In genomic region chr7:93575555-93576397, GRCh38 we compare ENCODE assay signal across 14 cellular contexts. TPM values are rescaled to one million over a fixed set of nuclear protein-coding genes. Genes with fewer than 3 reads are reported as not detected.
DNase-seq lines count a peak whose midpoint lies in the region; ATAC-seq and TF ChIP-seq lines count a peak whose summit lies in the region.
"Had no signal": no experiment of that assay in that cellular context is flagged by ENCODE, and none has a peak within 500 bp of the region (broad histone marks: within the 10 kb centered on the region; RNA-seq: fewer than 3 reads in every experiment).

No MANE protein-coding gene starts in this region.

- WGBS in endodermal cell (ENCODE audit: insufficient coverage in 1 of 2, insufficient read length in 1 of 2), 2 experiments = 18 to 26% methylated on average over 12 to 21 of the region's 21 CpGs

- DNase-seq in AG08395 (ENCODE audit: low spot score) = peak; percentile 8
- DNase-seq in HT-29 (ENCODE audit: low spot score) = peak; percentile 12
- DNase-seq in endodermal cell = peak; percentile 77
- DNase-seq in nephron progenitor cell = peak; percentile 20
- DNase-seq in germinal center (ENCODE audit: low spot score) = no peak
- DNase-seq in GM10266 (ENCODE audit: extremely low spot score) = no peak
- DNase-seq: Kasumi-1; NCI-H446; stimulated activated CD4-positive, alpha-beta T cell treated with anti-CD3 and anti-CD28 coated beads, Interleukin-4, amount 100 ng/mL, for 4 hours had no signal

- peaks cover 24% of the 10 kb centered on the region for H3K4me1 Mint-ChIP-seq in endodermal cell
- peaks cover 24% of the 10 kb centered on the region for H3K4me1 Mint-ChIP-seq in nephron progenitor cell

- peak overlapping the region; percentile 71 for H3K4me3 Mint-ChIP-seq in endodermal cell
- peak overlapping the region; percentile 93 for H3K4me3 Mint-ChIP-seq in nephron progenitor cell

- H3K9me3 ChIP-seq in endodermal cell (ENCODE audit: control insufficient read depth, low read length) = no peaks in the 10 kb centered on the region
- H3K9me3 ChIP-seq: heart left ventricle, tibial nerve had no signal

- H3K27ac Mint-ChIP-seq in endodermal cell = no peak overlapping the region
- no peak overlapping the region for H3K27ac Mint-ChIP-seq in nephron progenitor cell

- H3K27me3 ChIP-seq in endodermal cell (ENCODE audit: control insufficient read depth, insufficient read depth, low read length, poor library complexity, severe bottlenecking) = peaks cover 50% of the 10 kb centered on the region
- H3K27me3 ChIP-seq: BLaER1 had no signal

- no peaks in the 10 kb centered on the region for H3K4me1 ChIP-seq in endodermal cell (ENCODE audit: control insufficient read depth, insufficient read depth, low read length)
- H3K4me1 ChIP-seq: BLaER1 had no signal

- H3K4me3 ChIP-seq in endodermal cell (ENCODE audit: low read length) = peak overlapping the region; percentile 86
- H3K4me3 ChIP-seq: BLaER1 had no signal

- H3K9ac ChIP-seq in endodermal cell (ENCODE audit: extremely low read depth, low read length, poor library complexity, severe bottlenecking) = no peak overlapping the region
- H3K9ac ChIP-seq: BLaER1 had no signal

- peak; percentile 55 for TF ChIP-seq CTCF in endodermal cell (conservative IDR thresholded peaks at IDR 0.05)
- TF ChIP-seq CTCF in nephron progenitor cell (IDR thresholded peaks at IDR 0.05) = no peak
- no peak for TF ChIP-seq CTCF in GM10266 (IDR thresholded peaks at IDR 0.05; ENCODE audit: control insufficient read depth, insufficient read depth, low read depth, missing control alignments)

- no peaks in the 10 kb centered on the region for H3K9me3 Mint-ChIP-seq in endodermal cell
- no peaks in the 10 kb centered on the region for H3K9me3 Mint-ChIP-seq in nephron progenitor cell

- H3K36me3 Mint-ChIP-seq in endodermal cell (ENCODE audit: low read depth) (no peaks in the 10 kb centered on the region), nephron progenitor cell (ENCODE audit: low read depth) (no peaks in the 10 kb centered on the region)

- H3K27me3 Mint-ChIP-seq in endodermal cell (ENCODE audit: insufficient read depth) = peaks cover 54% of the 10 kb centered on the region
- peaks cover 91% of the 10 kb centered on the region for H3K27me3 Mint-ChIP-seq in nephron progenitor cell (ENCODE audit: low read depth, poor library complexity)

- no peak for ATAC-seq in HG02840 (IDR thresholded peaks at IDR 0.05; ENCODE audit: low FRiP score, unreplicated experiment)
- no peak for ATAC-seq in GM19351 (IDR thresholded peaks at IDR 0.05; ENCODE audit: unreplicated experiment)
- ATAC-seq: heart left ventricle had no signal

- H3K36me3 ChIP-seq in endodermal cell (ENCODE audit: control insufficient read depth, insufficient read depth, low read length) = peaks cover 4% of the 10 kb centered on the region
- H3K36me3 ChIP-seq: BLaER1, heart left ventricle, tibial nerve had no signal

- H3K27ac ChIP-seq in endodermal cell (ENCODE audit: low read depth, low read length) = no peak overlapping the region
- H3K27ac ChIP-seq: BLaER1, heart left ventricle, tibial nerve had no signal

RNA-seq across cellular contexts. Expression of gene CALCR, which starts 1.3 kb away (rescaled TPM):
- not detected in 2 replicates for total RNA-seq in HT-29 (2014; rRNA removed; shearing (Covaris generic))
- 10 to 100 TPM; 16.8 to 17.1 TPM for total RNA-seq in endodermal cell
- 1.8 TPM for polyA plus RNA-seq in endodermal cell (2013, experiment 1 of 2)
- polyA plus RNA-seq in endodermal cell (2013, experiment 2 of 2) = 2.6 TPM
- polyA plus RNA-seq: heart left ventricle had no signal

Comparison
In these comparisons a context has a peak if more than half of its experiments do, and no peak if none do; other contexts are left out.
1. DNase-seq: peak in AG08395 (single experiment), HT-29 (single experiment), endodermal cell (single experiment) and nephron progenitor cell (single experiment); none in germinal center (single experiment) and GM10266 (single experiment).
2. RNA of gene CALCR, which starts 1.3 kb away (total RNA-seq): 16.8 to 17.1 TPM in endodermal cell; not detected in HT-29; every median in the first group is over 10 times any median in the second.